ENCODE assay signal across 8 cellular contexts in the genomic region with DNA sequence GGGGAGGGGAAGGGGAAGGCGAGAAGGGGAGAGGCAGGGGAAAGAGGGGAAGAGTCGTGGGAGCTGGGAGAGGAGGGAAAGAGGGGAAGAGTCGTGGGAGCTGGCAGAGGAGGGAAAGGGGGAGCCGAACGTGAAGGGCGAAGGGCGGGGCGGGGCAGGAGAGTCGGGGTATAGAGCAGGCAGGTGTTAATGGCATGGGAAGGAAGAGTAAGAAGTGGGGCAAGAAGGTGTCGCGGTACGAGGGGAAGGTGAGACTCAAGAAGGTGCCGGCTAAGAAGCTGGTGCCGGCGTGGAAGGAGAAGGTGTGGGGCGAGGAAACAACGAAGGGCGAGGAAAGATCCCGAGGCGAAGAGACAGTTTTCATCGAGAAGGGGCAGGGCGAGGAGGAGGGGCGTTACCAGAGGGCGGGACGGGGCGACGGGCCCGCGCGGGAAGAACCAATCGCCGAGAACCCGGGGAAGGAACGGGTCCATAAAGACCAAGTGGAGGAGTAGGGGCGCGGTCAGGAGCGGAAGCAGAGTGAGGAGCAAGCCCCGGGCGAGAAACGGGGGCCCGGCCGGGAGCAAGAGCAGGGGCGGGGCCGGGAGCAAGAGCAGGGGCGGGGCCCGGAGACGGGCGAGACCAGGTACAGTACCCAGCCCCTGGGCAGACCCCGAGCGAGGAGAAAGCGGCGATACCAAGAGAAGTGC. TPM values are rescaled to one million over a fixed set of nuclear protein-coding genes. Genes with fewer than 3 reads are reported as not detected.
A peak's percentile ranks its signal among the peaks of the same experiment; 100 is the strongest.
DNase-seq lines count a peak whose midpoint lies in the region; ATAC-seq and TF ChIP-seq lines count a peak whose summit lies in the region.

No MANE protein-coding gene starts in this region.

- ATAC-seq in natural killer cell treated with Interleukin-12 subunit alpha and Interleukin-12 subunit beta and Interleukin-15 and Interleukin-18, amount 100 ng/mL, for 72 hours: peak; percentile 84 to 89

- POLR2A ChIA-PET in RWPE1 (lab: Yijun Ruan, JAX; ENCODE audit: low non-redundant PET): interaction anchor here (0.6 to 1.0 kb wide), 3 partner anchors 32 to 93 kb away, joined by 3 to 7 read pairs (median 4); a partner anchor contains a TSS

- DNase-seq in EL (peak; percentile 98), H4 (ENCODE audit: low spot score) (peak; percentile 97), LoVo (ENCODE audit: low spot score) (peak; percentile 96), RWPE1 (ENCODE audit: low spot score) (peak; percentile 96), fibroblast of peridontal ligament (ENCODE audit: extremely low read depth) (peak; percentile 88)
- DNase-seq in activated T-helper 2 cell treated with anti-CD3 and anti-CD28 coated beads, Interferon-gamma antibody, Interleukin-2, Interleukin-4, amounts not matched to agents 10 μg/mL and 5 μg/mL and 100 μg/mL, durations not matched to agents 14 hours and 24 hours and 36 hours (ENCODE audit: low spot score): peak; percentile 95
- peak; percentile 98 for DNase-seq in natural killer cell treated with Interleukin-12 subunit alpha and Interleukin-12 subunit beta and Interleukin-15 and Interleukin-18, amount 100 ng/mL, for 72 hours (ENCODE audit: low spot score)
- peak; percentile 88 to 97 (median 91) for DNase-seq in stimulated activated naive CD4-positive, alpha-beta T cell (lab: John Stamatoyannopoulos, UW)

- peak overlapping the region; percentile 95 for H3K4me3 Mint-ChIP-seq in activated T-helper 2 cell treated with anti-CD3 and anti-CD28 coated beads, Interferon-gamma antibody, Interleukin-2, Interleukin-4, amounts not matched to agents 10 μg/mL and 5 μg/mL and 100 μg/mL, durations not matched to agents 14 hours and 24 hours and 36 hours (ENCODE audit: low read depth)
- peak overlapping the region; percentile 100 for H3K4me3 Mint-ChIP-seq in natural killer cell treated with Interleukin-12 subunit alpha and Interleukin-12 subunit beta and Interleukin-15 and Interleukin-18, amount 100 ng/mL, for 72 hours

- H3K4me1 Mint-ChIP-seq in activated T-helper 2 cell treated with anti-CD3 and anti-CD28 coated beads, Interferon-gamma antibody, Interleukin-2, Interleukin-4, amounts not matched to agents 10 μg/mL and 5 μg/mL and 100 μg/mL, durations not matched to agents 14 hours and 24 hours and 36 hours (ENCODE audit: low read depth): peaks cover 7% of the 10 kb centered on the region
- peaks cover 16 to 22% of the 10 kb centered on the region in 2 donors for H3K4me1 Mint-ChIP-seq in natural killer cell treated with Interleukin-12 subunit alpha and Interleukin-12 subunit beta and Interleukin-15 and Interleukin-18, amount 100 ng/mL, for 72 hours (ENCODE audit: low read depth in 2 of 2)

- no peaks in the 10 kb centered on the region for H3K36me3 Mint-ChIP-seq in activated T-helper 2 cell treated with anti-CD3 and anti-CD28 coated beads, Interferon-gamma antibody, Interleukin-2, Interleukin-4, amounts not matched to agents 10 μg/mL and 5 μg/mL and 100 μg/mL, durations not matched to agents 14 hours and 24 hours and 36 hours (ENCODE audit: low read depth)
- H3K36me3 Mint-ChIP-seq in natural killer cell treated with Interleukin-12 subunit alpha and Interleukin-12 subunit beta and Interleukin-15 and Interleukin-18, amount 100 ng/mL, for 72 hours: no peaks in the 10 kb centered on the region

- peak overlapping the region; percentile 100 for H3K27ac Mint-ChIP-seq in activated T-helper 2 cell treated with anti-CD3 and anti-CD28 coated beads, Interferon-gamma antibody, Interleukin-2, Interleukin-4, amounts not matched to agents 10 μg/mL and 5 μg/mL and 100 μg/mL, durations not matched to agents 14 hours and 24 hours and 36 hours
- peak overlapping the region; percentile 96 to 98 for H3K27ac Mint-ChIP-seq in natural killer cell treated with Interleukin-12 subunit alpha and Interleukin-12 subunit beta and Interleukin-15 and Interleukin-18, amount 100 ng/mL, for 72 hours

- no peak for TF ChIP-seq CTCF in RWPE1 (conservative IDR thresholded peaks at IDR 0.05; ENCODE audit: low read depth)

- no peaks in the 10 kb centered on the region for H3K27me3 Mint-ChIP-seq in activated T-helper 2 cell treated with anti-CD3 and anti-CD28 coated beads, Interferon-gamma antibody, Interleukin-2, Interleukin-4, amounts not matched to agents 10 μg/mL and 5 μg/mL and 100 μg/mL, durations not matched to agents 14 hours and 24 hours and 36 hours (ENCODE audit: low read depth)
- H3K27me3 Mint-ChIP-seq in natural killer cell treated with Interleukin-12 subunit alpha and Interleukin-12 subunit beta and Interleukin-15 and Interleukin-18, amount 100 ng/mL, for 72 hours: no peaks in the 10 kb centered on the region

- no peaks in the 10 kb centered on the region for H3K9me3 Mint-ChIP-seq in activated T-helper 2 cell treated with anti-CD3 and anti-CD28 coated beads, Interferon-gamma antibody, Interleukin-2, Interleukin-4, amounts not matched to agents 10 μg/mL and 5 μg/mL and 100 μg/mL, durations not matched to agents 14 hours and 24 hours and 36 hours
- H3K9me3 Mint-ChIP-seq in natural killer cell treated with Interleukin-12 subunit alpha and Interleukin-12 subunit beta and Interleukin-15 and Interleukin-18, amount 100 ng/mL, for 72 hours: no peaks in the 10 kb centered on the region

- CTCF ChIA-PET in RWPE1 (lab: Yijun Ruan, JAX): interaction anchor here (0.6 to 1.5 kb wide), 7 partner anchors 26 to 420 kb away, joined by 3 to 12 read pairs (median 3); no protein-coding TSS in a partner anchor

- H3K27ac ChIP-seq in RWPE1: peak overlapping the region; percentile 94

- intact Hi-C loops in activated T-helper 2 cell treated with anti-CD3 and anti-CD28 coated beads, Interferon-gamma antibody, Interleukin-2, Interleukin-4, amounts not matched to agents 10 μg/mL and 5 μg/mL and 100 μg/mL, durations not matched to agents 14 hours and 24 hours and 36 hours (cut with micrococcal nuclease): loop anchor here (1.0 to 5.0 kb wide), 8 partner anchors 20 to 429 kb away; a partner anchor contains a TSS

RNA-seq across cellular contexts. Expression of a gene that starts 0.5 kb away (rescaled TPM):
- 2.0 TPM in 1 of 2 replicates, not detected in the other for total RNA-seq in H4 (2014; rRNA removed; shearing (Covaris generic))
- 4.7 and 4.8 TPM in 2 replicates for total RNA-seq in activated T-helper 2 cell treated with anti-CD3 and anti-CD28 coated beads, Interferon-gamma antibody, Interleukin-2, Interleukin-4, amounts not matched to agents 10 μg/mL and 5 μg/mL and 100 μg/mL, durations not matched to agents 14 hours and 24 hours and 36 hours
- 1 to 10 TPM; 6.1 to 9.4 TPM for total RNA-seq in natural killer cell treated with Interleukin-12 subunit alpha and Interleukin-12 subunit beta and Interleukin-15 and Interleukin-18, amount 100 ng/mL, for 72 hours

RNA-seq across cellular contexts. Expression of a gene that starts 16.4 kb away (rescaled TPM):
- 0.04 TPM in 1 of 2 replicates, not detected in the other for total RNA-seq in H4 (2014; rRNA removed; shearing (Covaris generic))
- total RNA-seq in activated T-helper 2 cell treated with anti-CD3 and anti-CD28 coated beads, Interferon-gamma antibody, Interleukin-2, Interleukin-4, amounts not matched to agents 10 μg/mL and 5 μg/mL and 100 μg/mL, durations not matched to agents 14 hours and 24 hours and 36 hours: 27.3 TPM in 2 replicates
- 1 to 10 TPM; 3.7 to 7.7 TPM for total RNA-seq in natural killer cell treated with Interleukin-12 subunit alpha and Interleukin-12 subunit beta and Interleukin-15 and Interleukin-18, amount 100 ng/mL, for 72 hours

RNA-seq across cellular contexts. Expression of a gene that starts 20.3 kb away (rescaled TPM):
- total RNA-seq in H4 (2014; rRNA removed; shearing (Covaris generic)): 138 and 146 TPM in 2 replicates
- 106 and 114 TPM in 2 replicates for total RNA-seq in activated T-helper 2 cell treated with anti-CD3 and anti-CD28 coated beads, Interferon-gamma antibody, Interleukin-2, Interleukin-4, amounts not matched to agents 10 μg/mL and 5 μg/mL and 100 μg/mL, durations not matched to agents 14 hours and 24 hours and 36 hours
- total RNA-seq in natural killer cell treated with Interleukin-12 subunit alpha and Interleukin-12 subunit beta and Interleukin-15 and Interleukin-18, amount 100 ng/mL, for 72 hours: 10 to 100 TPM; 56.0 to 59.2 TPM

RNA-seq across cellular contexts. Expression of a gene that starts 32.0 kb away (rescaled TPM):
- total RNA-seq in H4 (2014; rRNA removed; shearing (Covaris generic)): 2.7 TPM in 1 of 2 replicates, not detected in the other
- total RNA-seq in activated T-helper 2 cell treated with anti-CD3 and anti-CD28 coated beads, Interferon-gamma antibody, Interleukin-2, Interleukin-4, amounts not matched to agents 10 μg/mL and 5 μg/mL and 100 μg/mL, durations not matched to agents 14 hours and 24 hours and 36 hours: 2.0 TPM in 1 of 2 replicates, not detected in the other
- not detected for total RNA-seq in natural killer cell treated with Interleukin-12 subunit alpha and Interleukin-12 subunit beta and Interleukin-15 and Interleukin-18, amount 100 ng/mL, for 72 hours

RNA-seq across cellular contexts. Expression of a gene that starts 38.3 kb away (rescaled TPM):
- total RNA-seq in H4 (2014; rRNA removed; shearing (Covaris generic)): 743 and 838 TPM in 2 replicates
- 286 and 299 TPM in 2 replicates for total RNA-seq in activated T-helper 2 cell treated with anti-CD3 and anti-CD28 coated beads, Interferon-gamma antibody, Interleukin-2, Interleukin-4, amounts not matched to agents 10 μg/mL and 5 μg/mL and 100 μg/mL, durations not matched to agents 14 hours and 24 hours and 36 hours
- total RNA-seq in natural killer cell treated with Interleukin-12 subunit alpha and Interleukin-12 subunit beta and Interleukin-15 and Interleukin-18, amount 100 ng/mL, for 72 hours: 100 to 1,000 TPM; 133 to 252 TPM

Comparison
In these comparisons a context has a peak if more than half of its experiments do, and no peak if none do; other contexts are left out.
1. Peak in every context shown above with its lines: DNase-seq, ATAC-seq and H3K27ac ChIP-seq.